ENCODE assay signal across 24 cellular contexts in the genomic region with DNA sequence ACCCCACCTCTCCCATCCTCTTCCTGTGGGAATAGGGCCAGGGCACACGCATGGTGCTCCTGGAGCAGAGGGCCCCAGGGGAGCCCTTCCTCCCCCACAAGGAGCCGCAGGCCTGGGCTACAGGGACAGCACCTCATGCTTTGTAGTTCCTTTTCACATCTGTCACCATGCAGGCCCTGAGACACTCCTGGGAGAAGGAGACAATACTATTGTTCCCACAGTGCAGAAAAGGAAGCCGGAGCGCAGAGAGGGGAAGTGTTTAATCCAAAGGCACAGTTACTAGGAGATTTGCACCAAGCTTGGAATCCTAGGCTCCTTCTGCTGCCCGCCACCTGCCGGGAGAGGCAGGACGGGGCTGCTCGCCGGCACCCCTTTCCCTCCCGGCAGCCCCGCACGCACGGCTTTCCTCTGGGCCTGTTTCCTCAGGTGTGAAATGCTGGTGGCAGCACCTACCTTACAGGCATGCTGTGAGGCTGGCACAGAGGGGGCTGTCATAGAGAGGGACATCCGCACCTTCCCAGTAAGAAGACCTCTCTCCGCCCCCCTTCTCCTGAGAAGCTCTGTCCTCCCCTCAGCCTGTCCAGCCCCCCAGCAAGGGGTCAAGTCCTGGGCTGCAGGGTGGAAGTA.
DNase-seq lines count a peak whose midpoint lies in the region; ATAC-seq, FAIRE-seq and TF ChIP-seq lines count a peak whose summit lies in the region.
"Had no signal": no experiment of that assay in that cellular context is flagged by ENCODE, and none has a peak within 500 bp of the region (broad histone marks: within the 10 kb centered on the region; RNA-seq: fewer than 3 reads in every experiment).

No MANE protein-coding gene starts in this region.

- TF ChIP-seq POLR2A in H1 (IDR thresholded peaks at IDR 0.05; ENCODE audit: control extremely low read depth in 1 of 2, low read depth in 2 of 2, low read length in 2 of 2) = no peak

- CTCF ChIA-PET in H1 (lab: Charles Lee; ENCODE audit: partially characterized antibody) = interaction anchor here (1.7 kb wide), 1 partner anchor 111 kb away, joined by 3 read pairs; no protein-coding TSS in a partner anchor

- H3K9me3 Mint-ChIP-seq in H9 (peaks cover 0 to 3% of the 10 kb centered on the region in 2 experiments; a peak in 1 of 5 replicates), mesothelial cell of epicardium (no peaks in the 10 kb centered on the region)
- H3K9me3 Mint-ChIP-seq: activated naive CD4-positive, alpha-beta T cell treated with anti-CD3 and anti-CD28 coated beads, Interleukin-2, amount 50 U/mL, for 24 hours; activated T-cell treated with anti-CD3 and anti-CD28 coated beads, Interleukin-2, amount 50 U/mL, for 24 hours; CD4-positive, alpha-beta T cell; WTC11 had no signal

- H2AFZ ChIP-seq in H9 (ENCODE audit: low read length) (no peak overlapping the region), H1 (ENCODE audit: low read length) (no peak overlapping the region)

- H3K56ac ChIP-seq in H9 (ENCODE audit: insufficient read length, low read depth, low read length) (no peak overlapping the region), H1 (replicated peaks; ENCODE audit: insufficient read length, low read depth, low read length) (no peak overlapping the region)

- H3K4me2 ChIP-seq in BLaER1 (peak overlapping the region; percentile 51), H9 (ENCODE audit: insufficient read depth, insufficient read length, low read length) (no peak overlapping the region), H1 (ENCODE audit: insufficient read depth in 1 of 2, low read depth in 2 of 2, low read length in 2 of 2) (no peak overlapping the region)

- no peak for TF ChIP-seq EP300 in H1 (IDR thresholded peaks at IDR 0.05; ENCODE audit: borderline replicate concordance in 1 of 2, low read depth in 2 of 2, low read length in 2 of 2)

- H3K14ac ChIP-seq in H9 (ENCODE audit: insufficient read depth, low read length) (no peak overlapping the region; the same call in 1 of the 2 replicates), H1 (ENCODE audit: insufficient read length) (no peak overlapping the region)

- no peak overlapping the region for H2BK5ac ChIP-seq in H9 (ENCODE audit: insufficient read length, low read length)
- H2BK5ac ChIP-seq in H1 (ENCODE audit: low read depth, low read length) = 0 out of 2 replicates have a peak overlapping the region, but pooled peaks have one; percentile 35

- H4K91ac ChIP-seq in H9 (ENCODE audit: insufficient read length, low read depth, low read length) (no peak overlapping the region), H1 (replicated peaks; ENCODE audit: insufficient read length, low read length) (peak overlapping the region; percentile 5)

- H3K36me3 ChIP-seq in BLaER1 (no peaks in the 10 kb centered on the region), H1 (ENCODE audit: control insufficient read depth in 2 of 4, insufficient read depth in 4 of 4, low read length in 3 of 4) (no peaks in the 10 kb centered on the region)
- H3K36me3 ChIP-seq: Peyer's patch, tibial artery had no signal

- H3K9me3 ChIP-seq in BLaER1 (no peaks in the 10 kb centered on the region), H9 (ENCODE audit: control insufficient read depth, low read depth, low read length) (no peaks in the 10 kb centered on the region), H1 (ENCODE audit: insufficient read depth in 2 of 2, low read depth in 1 of 2, low read length in 1 of 2) (no peaks in the 10 kb centered on the region)
- H3K9me3 ChIP-seq: Peyer's patch, tibial artery had no signal

- H3K4me3 ChIP-seq in BLaER1 (no peak overlapping the region), H1 (ENCODE audit: extremely low read depth in 1 of 4, insufficient read depth in 2 of 4, low read depth in 3 of 4, low read length in 4 of 4) (no peak overlapping the region)
- H3K4me3 ChIP-seq: lung, Peyer's patch, tibial artery had no signal

- H2BK120ac ChIP-seq in H9 (ENCODE audit: low read depth, low read length, poor library complexity, severe bottlenecking) (no peak overlapping the region), H1 (replicated peaks; ENCODE audit: low read depth, low read length) (no peak overlapping the region)

- H3K4ac ChIP-seq in H9 (ENCODE audit: low read depth, low read length) = no peak overlapping the region
- no peak overlapping the region for H3K4ac ChIP-seq in H1 (replicated peaks; ENCODE audit: insufficient read length, low read depth, low read length)

- no peaks in the 10 kb centered on the region for H4K20me1 ChIP-seq in BLaER1
- no peaks in the 10 kb centered on the region for H4K20me1 ChIP-seq in H9 (ENCODE audit: control insufficient read depth, insufficient read depth, insufficient read length)
- H4K20me1 ChIP-seq in H1 (replicated peaks in 1 of 2; ENCODE audit: control insufficient read depth in 1 of 2, insufficient read depth in 2 of 2, low read length in 2 of 2) = no peaks in the 10 kb centered on the region

- H3K27me3 Mint-ChIP-seq in H9 (ENCODE audit: low read depth) (peaks cover 11% of the 10 kb centered on the region), mesothelial cell of epicardium (ENCODE audit: low read depth) (no peaks in the 10 kb centered on the region)
- H3K27me3 Mint-ChIP-seq: activated naive CD4-positive, alpha-beta T cell treated with anti-CD3 and anti-CD28 coated beads, Interleukin-2, amount 50 U/mL, for 24 hours; activated T-cell treated with anti-CD3 and anti-CD28 coated beads, Interleukin-2, amount 50 U/mL, for 24 hours; CD4-positive, alpha-beta T cell had no signal

- DNase-seq in H9 (peak; percentile 31), H1 (ENCODE audit: low read depth in 1 of 2, low spot score in 2 of 2) (no peak), mesothelial cell of epicardium (ENCODE audit: low spot score in 2 of 2, unreplicated experiment in 2 of 2) (peak in 1 of 2 experiments; percentile 14), NOMO-1 (lab: John Stamatoyannopoulos, UW; ENCODE audit: unreplicated experiment in 2 of 2) (no peak), DMS53 treated with DMSO at 0.1 percent for 48 hours (lab: John Stamatoyannopoulos, UW; ENCODE audit: unreplicated experiment) (no peak)
- DNase-seq: activated CD8-positive, alpha-beta T cell treated with anti-CD3 and anti-CD28 coated beads, Interleukin-2, amount 10 ng/mL, durations not matched to agents 7 days and 5 days; activated T-cell treated with anti-CD3 and anti-CD28 coated beads, Interleukin-2, amount 50 U/mL, for 24 hours; CD4-positive, alpha-beta T cell; DND-41; KBM-7; NCI-H146; NCI-H226; NK-92 treated with Interleukin-12 subunit alpha and Interleukin-12 subunit beta, amount 100 ng/mL, for 24 hours; stimulated activated naive CD4-positive, alpha-beta T cell had no signal

- H3K27ac Mint-ChIP-seq in H9 (no peak overlapping the region), mesothelial cell of epicardium (peak overlapping the region; percentile 69)
- H3K27ac Mint-ChIP-seq: activated naive CD4-positive, alpha-beta T cell treated with anti-CD3 and anti-CD28 coated beads, Interleukin-2, amount 50 U/mL, for 24 hours; activated T-cell treated with anti-CD3 and anti-CD28 coated beads, Interleukin-2, amount 50 U/mL, for 24 hours; CD4-positive, alpha-beta T cell; WTC11 had no signal

- H3K27ac ChIP-seq in BLaER1 (no peak overlapping the region), H9 (ENCODE audit: insufficient read length, low read depth, low read length) (no peak overlapping the region), H1 (ENCODE audit: low read depth, low read length) (no peak overlapping the region)
- H3K27ac ChIP-seq: Peyer's patch had no signal

- H3T11ph ChIP-seq in H9 (ENCODE audit: low read length) = no peak overlapping the region

- FAIRE-seq in H1 (lab: Jason Lieb, UNC) = no peak
- FAIRE-seq: colon, H54 had no signal

- H2BK20ac ChIP-seq in H9 (ENCODE audit: low read depth, low read length, poor library complexity, severe bottlenecking) (no peak overlapping the region), H1 (ENCODE audit: low read length) (0 out of 2 replicates have a peak overlapping the region, but pooled peaks have one; percentile 13)

- H3K18ac ChIP-seq in H9 (ENCODE audit: insufficient read length, low read depth, low read length) = no peak overlapping the region
- H3K18ac ChIP-seq in H1 (ENCODE audit: extremely low read depth, low read length) = peak overlapping the region; percentile 32

- H2BK15ac ChIP-seq in H9 (ENCODE audit: low read depth, low read length) = no peak overlapping the region
- peak overlapping the region; percentile 46; the same call in 1 of the 2 replicates for H2BK15ac ChIP-seq in H1 (ENCODE audit: low read length)

- H2BK12ac ChIP-seq in H9 (ENCODE audit: insufficient read length, low read depth, low read length) = no peak overlapping the region
- 0 out of 2 replicates have a peak overlapping the region, but pooled peaks have one; percentile 11 for H2BK12ac ChIP-seq in H1 (ENCODE audit: low read depth, low read length)

- H3K36me3 Mint-ChIP-seq in H9 (ENCODE audit: insufficient read depth in 1 of 3, low read depth in 3 of 3) (no peaks in the 10 kb centered on the region), mesothelial cell of epicardium (no peaks in the 10 kb centered on the region)
- H3K36me3 Mint-ChIP-seq: activated naive CD4-positive, alpha-beta T cell treated with anti-CD3 and anti-CD28 coated beads, Interleukin-2, amount 50 U/mL, for 24 hours; WTC11 had no signal

- H3K4me1 Mint-ChIP-seq in H9 (peaks cover 25 to 35% of the 10 kb centered on the region in 2 experiments), mesothelial cell of epicardium (peaks cover 69% of the 10 kb centered on the region)
- H3K4me1 Mint-ChIP-seq: activated naive CD4-positive, alpha-beta T cell treated with anti-CD3 and anti-CD28 coated beads, Interleukin-2, amount 50 U/mL, for 24 hours had no signal

- POLR2A ChIA-PET in H1 (lab: Charles Lee; ENCODE audit: partially characterized antibody) = no interaction called here

- peaks cover 48% of the 10 kb centered on the region for H3K4me1 ChIP-seq in BLaER1
- H3K4me1 ChIP-seq in H9 (ENCODE audit: insufficient read depth, low read length) = peaks cover 3% of the 10 kb centered on the region; the same call in 1 of the 2 replicates
- peaks cover 0 to 26% (median 15%) of the 10 kb centered on the region in 4 experiments; a peak in 6 of 7 replicates for H3K4me1 ChIP-seq in H1 (replicated peaks in 1 of 4; ENCODE audit: control insufficient read depth in 3 of 4, insufficient read depth in 4 of 4, low read length in 3 of 4)

- H3K79me1 ChIP-seq in H9 (ENCODE audit: insufficient read depth, low read depth, low read length, poor library complexity, severe bottlenecking) (no peaks in the 10 kb centered on the region), H1 (ENCODE audit: low read depth, low read length) (no peaks in the 10 kb centered on the region)

- no peak overlapping the region for H3K9ac ChIP-seq in BLaER1
- no peak overlapping the region for H3K9ac ChIP-seq in H9 (ENCODE audit: extremely low read depth, insufficient read length, low read length)
- H3K9ac ChIP-seq in H1 (replicated peaks in 1 of 4; ENCODE audit: extremely low read depth in 1 of 4, low read depth in 3 of 4, low read length in 3 of 4) = no peak overlapping the region

- WGBS in H9 (ENCODE audit: extremely low coverage, insufficient read length, low lambda C conversion rate) = no CpG with 5 or more reads among the region's 15 CpGs
- WGBS in H1 (ENCODE audit: extremely low coverage in 1 of 2, insufficient coverage in 1 of 2, insufficient read length in 1 of 2, insufficient replicate concordance in 2 of 2, low coverage in 1 of 2, low lambda C conversion rate in 2 of 2, missing lambda C conversion rate in 1 of 2), 2 experiments = 79% methylated on average over 9 of the region's 15 CpGs; no CpG with 5 or more reads in 1 of the 2 experiments

- ATAC-seq in GM18498 (IDR thresholded peaks at IDR 0.05; ENCODE audit: unreplicated experiment) (no peak), HG02763 (IDR thresholded peaks at IDR 0.05; ENCODE audit: unreplicated experiment) (no peak)
- ATAC-seq: activated CD8-positive, alpha-beta T cell treated with anti-CD3 and anti-CD28 coated beads, Interleukin-2, amount 10 ng/mL, durations not matched to agents 7 days and 5 days; WTC11 had no signal

- H4K8ac ChIP-seq in H9 (replicated peaks; ENCODE audit: insufficient read length, low read depth, low read length) = no peak overlapping the region
- H4K8ac ChIP-seq in H1 (ENCODE audit: extremely low read depth, insufficient read depth, low read length) = no peak overlapping the region

- no peaks in the 10 kb centered on the region for H3K79me2 ChIP-seq in H9 (ENCODE audit: insufficient read depth, low read length)
- no peaks in the 10 kb centered on the region for H3K79me2 ChIP-seq in H1 (ENCODE audit: control insufficient read depth in 1 of 2, insufficient read depth in 2 of 2, low read length in 2 of 2)

- H3K23ac ChIP-seq in H9 (ENCODE audit: insufficient read length, low read depth, low read length) = no peak overlapping the region
- no peak overlapping the region for H3K23ac ChIP-seq in H1 (ENCODE audit: insufficient read length)

- no peak overlapping the region for H3K4me3 Mint-ChIP-seq in H9
- H3K4me3 Mint-ChIP-seq in mesothelial cell of epicardium = no peak overlapping the region
- H3K4me3 Mint-ChIP-seq: activated CD8-positive, alpha-beta T cell treated with anti-CD3 and anti-CD28 coated beads, Interleukin-2, amount 10 ng/mL, durations not matched to agents 7 days and 5 days; activated naive CD4-positive, alpha-beta T cell treated with anti-CD3 and anti-CD28 coated beads, Interleukin-2, amount 50 U/mL, for 24 hours; activated T-cell treated with anti-CD3 and anti-CD28 coated beads, Interleukin-2, amount 50 U/mL, for 24 hours; CD4-positive, alpha-beta T cell; WTC11 had no signal

- no peak for TF ChIP-seq RAD21 in H1 (IDR thresholded peaks at IDR 0.05 in 1 of 2, conservative IDR thresholded peaks at IDR 0.05 in 1 of 2; ENCODE audit: low read depth in 2 of 2, low read length in 2 of 2)

- H3K27me3 ChIP-seq in BLaER1 (no peaks in the 10 kb centered on the region), H9 (ENCODE audit: insufficient read depth, low read length) (no peaks in the 10 kb centered on the region), H1 (replicated peaks in 1 of 4; ENCODE audit: control insufficient read depth in 3 of 4, extremely low read depth in 1 of 4, insufficient read depth in 3 of 4, low read length in 3 of 4) (no peaks in the 10 kb centered on the region)
- H3K27me3 ChIP-seq: Peyer's patch, tibial artery had no signal

- H2AK5ac ChIP-seq in H9 (ENCODE audit: insufficient read length, low read length) (no peak overlapping the region), H1 (ENCODE audit: low read depth, low read length) (0 out of 2 replicates have a peak overlapping the region, but pooled peaks have one; percentile 61)

- H4K5ac ChIP-seq in H9 (ENCODE audit: insufficient read length, low read depth, low read length) (no peak overlapping the region), H1 (ENCODE audit: insufficient read length, low read depth, low read length) (no peak overlapping the region)

- no peak for TF ChIP-seq CTCF in H9 (conservative IDR thresholded peaks at IDR 0.05)
- no peak for TF ChIP-seq CTCF in H1 (IDR thresholded peaks at IDR 0.05; ENCODE audit: control extremely low read depth in 1 of 3, insufficient read depth in 1 of 3, low read depth in 1 of 3, low read length in 3 of 3)
- no peak for TF ChIP-seq CTCF in mesothelial cell of epicardium (IDR thresholded peaks at IDR 0.05; ENCODE audit: unreplicated experiment)

- H3K23me2 ChIP-seq in H9 (ENCODE audit: insufficient read length, low read depth, low read length, poor library complexity, severe bottlenecking) (no peaks in the 10 kb centered on the region), H1 (ENCODE audit: low read depth, low read length) (0 out of 2 replicates have a peak, but pooled peaks cover 2% of the 10 kb centered on the region)
